20 cellular contexts compared by ENCODE assay signal in the genomic region with DNA sequence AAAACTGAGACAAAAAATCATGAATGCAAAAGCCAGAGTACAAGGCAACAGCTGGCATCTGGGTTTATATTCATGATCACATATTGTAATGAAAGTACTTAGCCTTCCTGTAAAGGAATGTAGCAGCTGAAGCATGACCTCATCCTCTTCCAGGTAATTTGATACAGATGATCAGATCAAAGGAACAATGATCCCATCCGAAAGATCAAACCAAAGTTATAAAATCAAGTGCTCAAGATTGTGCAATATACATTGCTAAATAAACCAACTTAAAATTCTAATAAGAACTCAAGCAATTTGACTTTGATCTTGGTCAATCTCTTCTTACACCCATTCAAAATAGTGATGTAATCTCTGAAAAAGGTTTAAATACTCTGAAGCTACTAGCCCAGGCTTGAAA.
DNase-seq lines count a peak whose midpoint lies in the region; ATAC-seq, FAIRE-seq and TF ChIP-seq lines count a peak whose summit lies in the region.
"Had no signal": no experiment of that assay in that cellular context is flagged by ENCODE, and none has a peak within 500 bp of the region (broad histone marks: within the 10 kb centered on the region; RNA-seq: fewer than 3 reads in every experiment).

No MANE protein-coding gene starts in this region.

- BruUV-seq in HepG2 (replicated peaks; lab: Mats Ljungman, UMichigan) (no TSS peak), mammary epithelial cell (replicated peaks; lab: Mats Ljungman, UMichigan) (no TSS peak)

- ATAC-seq in HepG2, result no peak
- no peak for ATAC-seq in right lobe of liver
- ATAC-seq: A549; activated naive CD8-positive, alpha-beta T cell treated with anti-CD3 and anti-CD28 coated beads, Interleukin-2, amount 50 U/mL, for 24 hours had no signal

- dilution Hi-C loops in mammary epithelial cell (cut with HindIII; ENCODE audit: low sequenced_read_pairs), result no loop called here

- H3K27ac ChIP-seq in HepG2 (ENCODE audit: extremely low read length, insufficient read depth, low read length) (no peak overlapping the region), right lobe of liver (no peak overlapping the region), mammary epithelial cell (ENCODE audit: insufficient read depth, low read depth, low read length) (no peak overlapping the region), stomach (no peak overlapping the region), small intestine (ENCODE audit: low read depth in 1 of 2, low read length in 1 of 2) (no peak overlapping the region)
- H3K27ac ChIP-seq: A549, BLaER1 had no signal

- CTCF ChIA-PET in HepG2 (lab: Yijun Ruan, JAX; ENCODE audit: low intra/inter-chr PET ratio, low total read pairs), result no interaction called here
- CTCF ChIA-PET in mammary epithelial cell (lab: Charles Lee; ENCODE audit: low non-redundant PET), result no interaction called here
- CTCF ChIA-PET in GM10248 (lab: Yijun Ruan, JAX), result no interaction called here

- no peaks in the 10 kb centered on the region for H3K79me2 ChIP-seq in HepG2 (ENCODE audit: insufficient read depth, low read length)
- H3K79me2 ChIP-seq in mammary epithelial cell (ENCODE audit: insufficient read depth, low read length), result no peaks in the 10 kb centered on the region

- POLR2A ChIA-PET in HepG2 (lab: Yijun Ruan, JAX) (no interaction called here), GM10248 (lab: Yijun Ruan, JAX) (no interaction called here)

- TF ChIP-seq EP300 in HepG2 (IDR thresholded peaks at IDR 0.05; ENCODE audit: low read depth in 2 of 2, low read length in 2 of 2), result no peak
- no peak for TF ChIP-seq EP300 in HepG2 (CRISPR knock-in tag; IDR thresholded peaks at IDR 0.05; ENCODE audit: borderline replicate concordance)
- TF ChIP-seq EP300 in stomach (IDR thresholded peaks at IDR 0.05), result no peak

- H3K27me3 ChIP-seq in HepG2 (ENCODE audit: control insufficient read depth in 1 of 2, insufficient read depth in 2 of 2, low read length in 2 of 2), result no peaks in the 10 kb centered on the region
- no peaks in the 10 kb centered on the region for H3K27me3 ChIP-seq in right lobe of liver
- H3K27me3 ChIP-seq in mammary epithelial cell (ENCODE audit: insufficient read depth, low read length), result peaks cover 2% of the 10 kb centered on the region
- no peaks in the 10 kb centered on the region for H3K27me3 ChIP-seq in kidney epithelial cell (ENCODE audit: control insufficient read depth, insufficient read depth, low read length)
- H3K27me3 ChIP-seq in stomach, result no peaks in the 10 kb centered on the region
- H3K27me3 ChIP-seq in small intestine (ENCODE audit: control insufficient read depth in 2 of 2, insufficient read depth in 2 of 2, low read length in 2 of 2), result no peaks in the 10 kb centered on the region
- H3K27me3 ChIP-seq: BLaER1 had no signal

- H2AFZ ChIP-seq in HepG2 (ENCODE audit: low read length), result no peak overlapping the region
- no peak overlapping the region for H2AFZ ChIP-seq in mammary epithelial cell (ENCODE audit: low read depth, low read length)

- TF ChIP-seq POLR2A in HepG2 (IDR thresholded peaks at IDR 0.05; ENCODE audit: insufficient read depth in 1 of 2, low read depth in 2 of 2, low read length in 2 of 2) (no peak), right lobe of liver (IDR thresholded peaks at IDR 0.05) (no peak), stomach (IDR thresholded peaks at IDR 0.05) (no peak)

- intact Hi-C loops in HepG2 (cut with micrococcal nuclease; ENCODE audit: unreplicated experiment) (no loop called here), right lobe of liver (cut with DNase I) (no loop called here), mammary epithelial cell (cut with micrococcal nuclease) (no loop called here), stomach (cut with DNase I; ENCODE audit: low total_unique reads) (no loop called here)

- H3K9me3 ChIP-seq in HepG2 (ENCODE audit: low read length) (no peaks in the 10 kb centered on the region), right lobe of liver (no peaks in the 10 kb centered on the region), mammary epithelial cell (replicated peaks; ENCODE audit: insufficient read depth, low read length) (no peaks in the 10 kb centered on the region), stomach (peaks cover 0 to 16% (median 6%) of the 10 kb centered on the region in 4 donors), small intestine (ENCODE audit: control insufficient read depth, low read depth) (no peaks in the 10 kb centered on the region)
- H3K9me3 ChIP-seq: HAP-1 had no signal

- H3K4me1 ChIP-seq in HepG2 (ENCODE audit: insufficient read depth, low read length) (no peaks in the 10 kb centered on the region), right lobe of liver (no peaks in the 10 kb centered on the region), mammary epithelial cell (ENCODE audit: insufficient read depth, low read length) (no peaks in the 10 kb centered on the region), stomach (peaks cover 0 to 24% (median 12%) of the 10 kb centered on the region in 4 donors), small intestine (ENCODE audit: control insufficient read depth in 2 of 2, insufficient read depth in 1 of 2, low read depth in 1 of 2, low read length in 1 of 2) (no peaks in the 10 kb centered on the region)
- H3K4me1 ChIP-seq: A549, HAP-1 had no signal

- no peak for TF ChIP-seq RAD21 in HepG2 (CRISPR knock-in tag; IDR thresholded peaks at IDR 0.05)

- WGBS in HepG2 (ENCODE audit: low lambda C conversion rate), result 6% methylated on average over 1 of the region's 1 CpG
- WGBS in right lobe of liver (ENCODE audit: insufficient coverage, low coverage, low lambda C conversion rate, missing lambda C conversion rate), result 26% methylated on average over 1 of the region's 1 CpG
- 0% methylated on average over 1 of the region's 1 CpG for WGBS in mammary epithelial cell (ENCODE audit: low coverage, missing lambda C conversion rate)
- WGBS in stomach, 5 donors, result 56 to 77% (median 66%) methylated on average over 1 of the region's 1 CpG
- WGBS in small intestine, 3 donors, result 14 to 45% (median 25%) methylated on average over 1 of the region's 1 CpG

- in situ Hi-C loops in HepG2 (cut with HindIII; ENCODE audit: extremely low pct_ligation_motif_present, low pct_unique_long_range_greater_than_20kb), result no loop called here
- in situ Hi-C loops in mammary epithelial cell (cut with MboI; ENCODE audit: low sequenced_read_pairs in 2 of 2), result no loop called here

- no peak overlapping the region for H3K9ac ChIP-seq in HepG2 (ENCODE audit: insufficient read depth, low read depth, low read length)
- H3K9ac ChIP-seq in mammary epithelial cell (ENCODE audit: insufficient read depth, low read length), result no peak overlapping the region
- H3K9ac ChIP-seq: BLaER1 had no signal

- H4K20me1 ChIP-seq in HepG2 (ENCODE audit: insufficient read depth, low read length) (no peaks in the 10 kb centered on the region), mammary epithelial cell (ENCODE audit: insufficient read depth, low read length) (no peaks in the 10 kb centered on the region)
- H4K20me1 ChIP-seq: BLaER1 had no signal

- H3K36me3 ChIP-seq in HepG2 (replicated peaks in 1 of 2; ENCODE audit: control insufficient read depth in 1 of 2, insufficient read depth in 2 of 2, low read length in 2 of 2) (no peaks in the 10 kb centered on the region), right lobe of liver (no peaks in the 10 kb centered on the region), mammary epithelial cell (ENCODE audit: insufficient read depth, low read length) (no peaks in the 10 kb centered on the region), kidney epithelial cell (ENCODE audit: control insufficient read depth, insufficient read depth, low read length) (no peaks in the 10 kb centered on the region), stomach (no peaks in the 10 kb centered on the region), small intestine (ENCODE audit: control insufficient read depth in 2 of 2, insufficient read depth in 2 of 2, low read length in 2 of 2) (no peaks in the 10 kb centered on the region)
- H3K36me3 ChIP-seq: BLaER1, HAP-1 had no signal

- no peak for TF ChIP-seq CTCF in HepG2 (CRISPR knock-in tag; IDR thresholded peaks at IDR 0.05)
- no peak for TF ChIP-seq CTCF in right lobe of liver (IDR thresholded peaks at IDR 0.05)
- no peak for TF ChIP-seq CTCF in mammary epithelial cell (conservative IDR thresholded peaks at IDR 0.05 in 1 of 2, IDR thresholded peaks at IDR 0.05 in 1 of 2; ENCODE audit: extremely low read depth in 1 of 2, insufficient read depth in 1 of 2, low read depth in 1 of 2, low read length in 2 of 2)
- TF ChIP-seq CTCF in kidney epithelial cell (IDR thresholded peaks at IDR 0.05; ENCODE audit: insufficient read depth, low read length, poor library complexity, severe bottlenecking), result no peak
- no peak for TF ChIP-seq CTCF in stomach (IDR thresholded peaks at IDR 0.05)
- TF ChIP-seq CTCF in GM10248 (IDR thresholded peaks at IDR 0.05; ENCODE audit: control extremely low read depth, extremely low read depth, low read depth, missing control alignments), result no peak

- DNase-seq in HepG2 (ENCODE audit: low spot score) (no peak), right lobe of liver (no peak), mammary epithelial cell (peak; percentile 13), kidney epithelial cell (ENCODE audit: low read depth) (peak; percentile 19), stomach (no peak), small intestine (no peak), GM10248 (ENCODE audit: extremely low spot score) (no peak)
- DNase-seq in stimulated activated CD4-positive, alpha-beta T cell treated with anti-CD3 and anti-CD28 coated beads, Interleukin-15, amount 100 ng/mL, for 24 hours, result no peak
- DNase-seq: activated CD4-positive, alpha-beta T cell treated with anti-CD3 and anti-CD28 coated beads, Interleukin-2, amount 10 ng/mL, durations not matched to agents 7 days and 5 days; activated effector memory CD4-positive, alpha-beta T cell treated with Interleukin-2 at 50 U/mL for 16 hours; activated naive CD8-positive, alpha-beta T cell treated with anti-CD3 and anti-CD28 coated beads, Interleukin-2, amount 50 U/mL, for 24 hours; head of caudate nucleus; NCI-H1694 treated with DMSO at 0.1 percent for 48 hours; NCI-H446; occipital lobe; RPMI8226; stimulated activated CD4-positive, alpha-beta T cell treated with anti-CD3 and anti-CD28 coated beads, Interleukin-4, amount 100 ng/mL, for 1 hour had no signal

- H3K4me3 ChIP-seq in HepG2 (replicated peaks in 1 of 3; ENCODE audit: insufficient read depth in 1 of 3, low read depth in 2 of 3, low read length in 3 of 3), result no peak overlapping the region
- no peak overlapping the region for H3K4me3 ChIP-seq in right lobe of liver
- H3K4me3 ChIP-seq in mammary epithelial cell (replicated peaks in 1 of 3; ENCODE audit: insufficient read depth in 1 of 3, low read depth in 2 of 3, low read length in 3 of 3), result no peak overlapping the region
- no peak overlapping the region for H3K4me3 ChIP-seq in kidney epithelial cell (ENCODE audit: low read depth, low read length)
- no peak overlapping the region for H3K4me3 ChIP-seq in stomach
- H3K4me3 ChIP-seq in small intestine (ENCODE audit: low read depth in 1 of 2, low read length in 2 of 2), result no peak overlapping the region
- H3K4me3 ChIP-seq: A549, BLaER1, HAP-1 had no signal

- H3K4me2 ChIP-seq in HepG2 (ENCODE audit: low read depth, low read length) (no peak overlapping the region), mammary epithelial cell (ENCODE audit: insufficient read depth, low read depth, low read length) (no peak overlapping the region)
- H3K4me2 ChIP-seq: A549, BLaER1 had no signal

- FAIRE-seq in HepG2 (lab: Jason Lieb, UNC) (no peak), small intestine (lab: Jason Lieb, UNC) (no peak)
- FAIRE-seq: A549 had no signal

Comparison
In these comparisons a context has a peak if more than half of its experiments do, and no peak if none do; other contexts are left out.
1. DNase-seq: peak in mammary epithelial cell (single experiment) and kidney epithelial cell (single experiment); none in HepG2 (single experiment), right lobe of liver (0 of 3), stomach (single experiment), small intestine (single experiment), GM10248 (single experiment) and stimulated activated CD4-positive, alpha-beta T cell treated with anti-CD3 and anti-CD28 coated beads, Interleukin-15, amount 100 ng/mL, for 24 hours (single experiment).